In genomic region chr12:47736877-47737676, GRCh38 we compare ENCODE assay signal across 10 cellular contexts. TPM values are rescaled to one million over a fixed set of nuclear protein-coding genes. Genes with fewer than 3 reads are reported as not detected.
DNase-seq lines count a peak whose midpoint lies in the region; ATAC-seq and TF ChIP-seq lines count a peak whose summit lies in the region.
"Had no signal": no experiment of that assay in that cellular context is flagged by ENCODE, and none has a peak within 500 bp of the region (broad histone marks: within the 10 kb centered on the region; RNA-seq: fewer than 3 reads in every experiment).

No MANE protein-coding gene starts in this region.

- POLR2A ChIA-PET in naive thymus-derived CD8-positive, alpha-beta T cell (lab: Charles Lee): no interaction called here

- H3K56ac ChIP-seq in H9 (ENCODE audit: insufficient read length, low read depth, low read length): no peak overlapping the region

- TF ChIP-seq CTCF in H9 (conservative IDR thresholded peaks at IDR 0.05): no peak

- H3K36me3 Mint-ChIP-seq in H9 (ENCODE audit: insufficient read depth in 1 of 3, low read depth in 3 of 3): no peaks in the 10 kb centered on the region; a peak in 1 of 7 replicates
- H3K36me3 Mint-ChIP-seq in naive thymus-derived CD8-positive, alpha-beta T cell: no peaks in the 10 kb centered on the region
- H3K36me3 Mint-ChIP-seq: activated naive CD4-positive, alpha-beta T cell treated with anti-CD3 and anti-CD28 coated beads, Interleukin-2, amount 10 ng/mL, durations not matched to agents 7 days and 5 days had no signal

- no peaks in the 10 kb centered on the region for H4K20me1 ChIP-seq in H9 (ENCODE audit: control insufficient read depth, insufficient read depth, insufficient read length)

- H4K5ac ChIP-seq in H9 (ENCODE audit: insufficient read length, low read depth, low read length): no peak overlapping the region

- H3K4me3 ChIP-seq in skin epidermis: no peak overlapping the region
- H3K4me3 ChIP-seq: GM12878 had no signal

- no peaks in the 10 kb centered on the region for H3K9me3 ChIP-seq in H9 (ENCODE audit: control insufficient read depth, low read depth, low read length)

- DNase-seq in H9 (peak; percentile 36), cerebellum (ENCODE audit: low spot score) (peak; percentile 39), left colon (peak; percentile 67 to 74)
- DNase-seq in activated CD4-positive, alpha-beta T cell treated with anti-CD3 and anti-CD28 coated beads for 4 hours: no peak
- no peak for DNase-seq in naive thymus-derived CD8-positive, alpha-beta T cell
- DNase-seq: activated naive CD4-positive, alpha-beta T cell treated with anti-CD3 and anti-CD28 coated beads, Interleukin-2, amount 10 ng/mL, durations not matched to agents 7 days and 5 days had no signal

- H3K9ac ChIP-seq in H9 (ENCODE audit: extremely low read depth, insufficient read length, low read length): no peak overlapping the region

- no peak overlapping the region for H2AK5ac ChIP-seq in H9 (ENCODE audit: insufficient read length, low read length)

- H2AFZ ChIP-seq in H9 (ENCODE audit: low read length): no peak overlapping the region

- H2BK120ac ChIP-seq in H9 (ENCODE audit: low read depth, low read length, poor library complexity, severe bottlenecking): no peak overlapping the region

- H4K8ac ChIP-seq in H9 (replicated peaks; ENCODE audit: insufficient read length, low read depth, low read length): no peak overlapping the region

- H3K27me3 Mint-ChIP-seq in H9 (ENCODE audit: low read depth): peaks cover 5% of the 10 kb centered on the region
- H3K27me3 Mint-ChIP-seq in naive thymus-derived CD8-positive, alpha-beta T cell: no peaks in the 10 kb centered on the region

- no peaks in the 10 kb centered on the region for H3K23me2 ChIP-seq in H9 (ENCODE audit: insufficient read length, low read depth, low read length, poor library complexity, severe bottlenecking)

- H2BK15ac ChIP-seq in H9 (ENCODE audit: low read depth, low read length): no peak overlapping the region

- H3K79me1 ChIP-seq in H9 (ENCODE audit: insufficient read depth, low read depth, low read length, poor library complexity, severe bottlenecking): no peaks in the 10 kb centered on the region

- no peak overlapping the region for H2BK20ac ChIP-seq in H9 (ENCODE audit: low read depth, low read length, poor library complexity, severe bottlenecking)

- H3K27ac Mint-ChIP-seq in H9: no peak overlapping the region
- H3K27ac Mint-ChIP-seq in naive thymus-derived CD8-positive, alpha-beta T cell: peak overlapping the region in 1 of 10 donors; percentile 62
- H3K27ac Mint-ChIP-seq: activated naive CD4-positive, alpha-beta T cell treated with anti-CD3 and anti-CD28 coated beads, Interleukin-2, amount 10 ng/mL, durations not matched to agents 7 days and 5 days had no signal

- H4K91ac ChIP-seq in H9 (ENCODE audit: insufficient read length, low read depth, low read length): no peak overlapping the region

- H3K4me2 ChIP-seq in H9 (ENCODE audit: insufficient read depth, insufficient read length, low read length): no peak overlapping the region

- H3K4me1 ChIP-seq in H9 (ENCODE audit: insufficient read depth, low read length): peaks cover 3% of the 10 kb centered on the region; the same call in 1 of the 2 replicates

- no peaks in the 10 kb centered on the region for H3K9me3 Mint-ChIP-seq in H9
- H3K9me3 Mint-ChIP-seq in naive thymus-derived CD8-positive, alpha-beta T cell: peaks cover 0 to 2% (median 0%) of the 10 kb centered on the region in 9 donors
- H3K9me3 Mint-ChIP-seq: activated naive CD4-positive, alpha-beta T cell treated with anti-CD3 and anti-CD28 coated beads, Interleukin-2, amount 10 ng/mL, durations not matched to agents 7 days and 5 days had no signal

- no peaks in the 10 kb centered on the region for H3K79me2 ChIP-seq in H9 (ENCODE audit: insufficient read depth, low read length)

- intact Hi-C loops in left colon (cut with DNase I, micrococcal nuclease): no loop called here

- WGBS in H9 (ENCODE audit: extremely low coverage, insufficient read length, low lambda C conversion rate): no CpG with 5 or more reads among the region's 19 CpGs

- peaks cover 21 to 37% of the 10 kb centered on the region in 2 experiments for H3K4me1 Mint-ChIP-seq in H9
- H3K4me1 Mint-ChIP-seq in naive thymus-derived CD8-positive, alpha-beta T cell: peaks cover 22 to 50% (median 36%) of the 10 kb centered on the region in 4 donors

- no peak overlapping the region; a peak in 1 of 5 replicates for H3K4me3 Mint-ChIP-seq in H9
- no peak overlapping the region for H3K4me3 Mint-ChIP-seq in naive thymus-derived CD8-positive, alpha-beta T cell
- H3K4me3 Mint-ChIP-seq: activated naive CD4-positive, alpha-beta T cell treated with anti-CD3 and anti-CD28 coated beads, Interleukin-2, amount 10 ng/mL, durations not matched to agents 7 days and 5 days had no signal

- ATAC-seq in left colon (peak; percentile 54), GM21825 (IDR thresholded peaks at IDR 0.05; ENCODE audit: unreplicated experiment) (no peak), GM18498 (IDR thresholded peaks at IDR 0.05; ENCODE audit: unreplicated experiment) (no peak)
- no peak for ATAC-seq in naive thymus-derived CD8-positive, alpha-beta T cell
- ATAC-seq: GM12878 had no signal

- H3K27me3 ChIP-seq in H9 (ENCODE audit: insufficient read depth, low read length): no peaks in the 10 kb centered on the region

- no peak overlapping the region for H3K23ac ChIP-seq in H9 (ENCODE audit: insufficient read length, low read depth, low read length)

- H3K4ac ChIP-seq in H9 (ENCODE audit: low read depth, low read length): no peak overlapping the region

- H3K18ac ChIP-seq in H9 (ENCODE audit: insufficient read length, low read depth, low read length): no peak overlapping the region

- no peak overlapping the region for H2BK12ac ChIP-seq in H9 (ENCODE audit: insufficient read length, low read depth, low read length)

- H3K27ac ChIP-seq in H9 (ENCODE audit: insufficient read length, low read depth, low read length) (no peak overlapping the region), skin epidermis (peak overlapping the region in 14 of 21 experiments; percentile 4 to 69 (median 37))

- no peak overlapping the region for H3T11ph ChIP-seq in H9 (ENCODE audit: low read length)

- no peak overlapping the region for H2BK5ac ChIP-seq in H9 (ENCODE audit: insufficient read length, low read length)

- H3K14ac ChIP-seq in H9 (ENCODE audit: insufficient read depth, low read length): no peak overlapping the region; the same call in 1 of the 2 replicates

RNA-seq across cellular contexts. Expression of gene ENDOU, which starts 11.8 kb away (rescaled TPM):
- not detected in 2 replicates for total RNA-seq in H9 (2021)
- not detected for total RNA-seq in cerebellum
- not detected for total RNA-seq in left colon
- total RNA-seq in naive thymus-derived CD8-positive, alpha-beta T cell: not detected
- not detected for polyA plus RNA-seq in naive thymus-derived CD8-positive, alpha-beta T cell

RNA-seq across cellular contexts. Expression of gene RAPGEF3, which starts 21.6 kb away (rescaled TPM):
- total RNA-seq in H9 (2021): 5.6 and 7.4 TPM in 2 replicates
- 11.9 TPM for total RNA-seq in cerebellum
- total RNA-seq in left colon: 1 to 10 TPM; 8.5 to 9.7 TPM
- under 1 TPM; 0.63 to 0.65 TPM for total RNA-seq in naive thymus-derived CD8-positive, alpha-beta T cell
- under 1 TPM; 0.08 to 0.27 (median 0.12) TPM for polyA plus RNA-seq in naive thymus-derived CD8-positive, alpha-beta T cell

RNA-seq across cellular contexts. Expression of gene RPAP3, which starts 31.2 kb away (rescaled TPM):
- total RNA-seq in H9 (2021) (48.9 and 53.3 TPM in 2 replicates), cerebellum (24.3 TPM), left colon (10 to 100 TPM; 14.7 to 17.8 TPM)
- 10 to 100 TPM; 41.5 to 41.8 TPM for total RNA-seq in naive thymus-derived CD8-positive, alpha-beta T cell
- polyA plus RNA-seq in naive thymus-derived CD8-positive, alpha-beta T cell: 10 to 100 TPM; 34.6 to 38.7 (median 36.0) TPM

RNA-seq across cellular contexts. Expression of gene SLC48A1, which starts 36.0 kb away (rescaled TPM):
- total RNA-seq in H9 (2021) (10.6 TPM in 2 replicates), cerebellum (7.8 TPM), left colon (10 to 100 TPM; 18.1 to 18.9 TPM)
- total RNA-seq in naive thymus-derived CD8-positive, alpha-beta T cell: 10 to 100 TPM; 11.5 to 12.8 TPM
- polyA plus RNA-seq in naive thymus-derived CD8-positive, alpha-beta T cell: 10 to 100 TPM in 1 of 3 donors, 1 to 10 TPM in 2; 9.4 to 11.6 (median 9.7) TPM

Comparison
In these comparisons a context has a peak if more than half of its experiments do, and no peak if none do; other contexts are left out.
1. DNase-seq: peak in H9 (single experiment), cerebellum (single experiment) and left colon (2 of 2); none in activated CD4-positive, alpha-beta T cell treated with anti-CD3 and anti-CD28 coated beads for 4 hours (0 of 2) and naive thymus-derived CD8-positive, alpha-beta T cell (0 of 10).